Comparison of ENCODE assay signal across 6 cellular contexts in genomic region chr12:84356224-84356623, GRCh38.
"Had no signal": no experiment of that assay in that cellular context is flagged by ENCODE, and none has a peak within 500 bp of the region (broad histone marks: within the 10 kb centered on the region; RNA-seq: fewer than 3 reads in every experiment).

No MANE protein-coding gene starts in this region.

- H3K4me3 ChIP-seq: K562 had no signal

- H3K4me1 Mint-ChIP-seq: IgD-negative memory B cell had no signal

- H3K36me3 Mint-ChIP-seq: IgD-negative memory B cell had no signal

- H3K27ac Mint-ChIP-seq: IgD-negative memory B cell had no signal

- H3K27ac ChIP-seq: HL-60 had no signal

- DNase-seq: IMR-90, KBM-7 had no signal

- H3K4me3 Mint-ChIP-seq: IgD-negative memory B cell had no signal

- ATAC-seq: HepG2, K562 had no signal

- H3K27me3 Mint-ChIP-seq: IgD-negative memory B cell had no signal
